Comparison of ENCODE assay signal across 8 cellular contexts in genomic region chr17:30709096-30709495, GRCh38.
A peak's percentile ranks its signal among the peaks of the same experiment; 100 is the strongest.
DNase-seq lines count a peak whose midpoint lies in the region; ATAC-seq and TF ChIP-seq lines count a peak whose summit lies in the region.
"Not testable (repeated sequence)": the region's sequence is repeated elsewhere in the genome, so short reads cannot be mapped to it uniquely, and the experiment has no call there.

No MANE protein-coding gene starts in this region.

- in situ Hi-C loops in mammary epithelial cell (cut with MboI; ENCODE audit: low sequenced_read_pairs in 2 of 2): not testable (repeated sequence)

- not testable (repeated sequence) for H4K20me1 ChIP-seq in H9 (ENCODE audit: control insufficient read depth, insufficient read depth, insufficient read length); mammary epithelial cell (ENCODE audit: insufficient read depth, low read length)

- not testable (repeated sequence) for H3K23ac ChIP-seq in H9 (ENCODE audit: insufficient read length, low read depth, low read length)

- peaks cover 18% of the 10 kb centered on the region for H3K36me3 Mint-ChIP-seq in Caco-2 (ENCODE audit: insufficient read depth, unreplicated experiment)
- H3K36me3 Mint-ChIP-seq in H9 (ENCODE audit: insufficient read depth in 1 of 3, low read depth in 3 of 3): peaks cover 0 to 27% (median 25%) of the 10 kb centered on the region in 3 experiments; a peak in 6 of 7 replicates
- not testable (repeated sequence) for H3K36me3 Mint-ChIP-seq in natural killer cell

- H2BK15ac ChIP-seq in H9 (ENCODE audit: low read depth, low read length): not testable (repeated sequence)

- H2BK120ac ChIP-seq in H9 (ENCODE audit: low read depth, low read length, poor library complexity, severe bottlenecking): not testable (repeated sequence)

- not testable (repeated sequence) for H4K8ac ChIP-seq in H9 (replicated peaks; ENCODE audit: insufficient read length, low read depth, low read length)

- CTCF ChIA-PET in Caco-2 (lab: Charles Lee): interaction anchor here (0.6 to 0.8 kb wide), 2 partner anchors 12 to 232 kb away, joined by 3 read pairs; no protein-coding TSS in a partner anchor
- CTCF ChIA-PET in mammary epithelial cell (lab: Charles Lee; ENCODE audit: low non-redundant PET): interaction anchor here (0.6 to 0.8 kb wide), 2 partner anchors 12 to 38 kb away, joined by 3 to 4 read pairs; no protein-coding TSS in a partner anchor

- not testable (repeated sequence) for H2AK5ac ChIP-seq in H9 (ENCODE audit: insufficient read length, low read length)

- not testable (repeated sequence) for H3K27me3 Mint-ChIP-seq in Caco-2 (ENCODE audit: insufficient read depth, unreplicated experiment); H9 (ENCODE audit: low read depth); natural killer cell (ENCODE audit: low read depth in 2 of 2)

- BruUV-seq in Caco-2 (replicated peaks; lab: Mats Ljungman, UMichigan); mammary epithelial cell (replicated peaks; lab: Mats Ljungman, UMichigan): not testable (repeated sequence)

- H3K4me1 Mint-ChIP-seq in Caco-2 (ENCODE audit: low read depth, unreplicated experiment) (peaks cover 21% of the 10 kb centered on the region), H9 (peaks cover 45 to 55% of the 10 kb centered on the region in 2 experiments), natural killer cell (peaks cover 36 to 62% of the 10 kb centered on the region in 2 donors)

- intact Hi-C loops in Caco-2 (cut with micrococcal nuclease; ENCODE audit: unreplicated experiment): loop anchor here (2.0 kb wide), 1 partner anchor 108 kb away; no protein-coding TSS in a partner anchor
- intact Hi-C loops in mammary epithelial cell (cut with micrococcal nuclease); Right ventricle myocardium superior (cut with DNase I); natural killer cell (cut with micrococcal nuclease); testis (cut with DNase I; ENCODE audit: low total_unique reads): not testable (repeated sequence)

- H2BK5ac ChIP-seq in H9 (ENCODE audit: insufficient read length, low read length): not testable (repeated sequence)

- H3K18ac ChIP-seq in H9 (ENCODE audit: insufficient read length, low read depth, low read length): not testable (repeated sequence)

- not testable (repeated sequence) for H3K9ac ChIP-seq in H9 (ENCODE audit: extremely low read depth, insufficient read length, low read length); mammary epithelial cell (ENCODE audit: insufficient read depth, low read length)

- H3K4ac ChIP-seq in H9 (ENCODE audit: low read depth, low read length): not testable (repeated sequence)

- H3K4me2 ChIP-seq in H9 (ENCODE audit: insufficient read depth, insufficient read length, low read length): not testable (repeated sequence)
- H3K4me2 ChIP-seq in mammary epithelial cell (ENCODE audit: insufficient read depth, low read depth, low read length): peak overlapping the region; percentile 81

- dilution Hi-C loops in mammary epithelial cell (cut with HindIII; ENCODE audit: low sequenced_read_pairs): not testable (repeated sequence)

- H3K79me2 ChIP-seq in H9 (ENCODE audit: insufficient read depth, low read length): peaks cover 35% of the 10 kb centered on the region; the same call in 1 of the 2 replicates
- peaks cover 43% of the 10 kb centered on the region for H3K79me2 ChIP-seq in mammary epithelial cell (ENCODE audit: insufficient read depth, low read length)

- H3K23me2 ChIP-seq in H9 (ENCODE audit: insufficient read length, low read depth, low read length, poor library complexity, severe bottlenecking): not testable (repeated sequence)

- H4K5ac ChIP-seq in H9 (ENCODE audit: insufficient read length, low read depth, low read length): not testable (repeated sequence)

- not testable (repeated sequence) for H3K9me3 Mint-ChIP-seq in Caco-2 (ENCODE audit: unreplicated experiment); H9; natural killer cell

- not testable (repeated sequence) for H3K27ac ChIP-seq in H9 (ENCODE audit: insufficient read length, low read depth, low read length); mammary epithelial cell (ENCODE audit: insufficient read depth, low read depth, low read length)
- H3K27ac ChIP-seq in VCaP (peak overlapping the region; percentile 96), testis (peak overlapping the region in 1 of 2 donors; percentile 65)

- peak overlapping the region; percentile 91 for H3K27ac Mint-ChIP-seq in Caco-2 (ENCODE audit: unreplicated experiment)
- H3K27ac Mint-ChIP-seq in H9: not testable (repeated sequence)
- peak overlapping the region in 1 of 2 donors; percentile 95 for H3K27ac Mint-ChIP-seq in natural killer cell

- H3K14ac ChIP-seq in H9 (ENCODE audit: insufficient read depth, low read length): not testable (repeated sequence)

- H2BK12ac ChIP-seq in H9 (ENCODE audit: insufficient read length, low read depth, low read length): not testable (repeated sequence)

- ATAC-seq in Right ventricle myocardium superior (ENCODE audit: poor library complexity): not testable (repeated sequence)
- peak; percentile 45 to 58 (median 54) for ATAC-seq in natural killer cell

- not testable (repeated sequence) for H3K79me1 ChIP-seq in H9 (ENCODE audit: insufficient read depth, low read depth, low read length, poor library complexity, severe bottlenecking)

- not testable (repeated sequence) for H2AFZ ChIP-seq in H9 (ENCODE audit: low read length)
- peak overlapping the region; percentile 91 for H2AFZ ChIP-seq in mammary epithelial cell (ENCODE audit: low read depth, low read length)

- not testable (repeated sequence) for H3K27me3 ChIP-seq in Caco-2 (replicated peaks; ENCODE audit: control insufficient read depth, insufficient read depth, low read length); H9 (ENCODE audit: insufficient read depth, low read length); mammary epithelial cell (ENCODE audit: insufficient read depth, low read length); testis

- H4K91ac ChIP-seq in H9 (ENCODE audit: insufficient read length, low read depth, low read length): not testable (repeated sequence)

- POLR2A ChIA-PET in Caco-2 (lab: Charles Lee): not testable (repeated sequence)

- TF ChIP-seq POLR2A in testis (IDR thresholded peaks at IDR 0.05): not testable (repeated sequence)

- no CpG with 5 or more reads among the region's 64 CpGs for WGBS in H9 (ENCODE audit: extremely low coverage, insufficient read length, low lambda C conversion rate)
- WGBS in mammary epithelial cell (ENCODE audit: low coverage, missing lambda C conversion rate): no CpG with 5 or more reads among the region's 64 CpGs
- 0% methylated on average over 3 of the region's 64 CpGs; no CpG with 5 or more reads in 1 of the 2 donors for WGBS in testis, 2 donors

- H3K4me3 Mint-ChIP-seq in Caco-2 (ENCODE audit: unreplicated experiment) (peak overlapping the region; percentile 87), H9 (peak overlapping the region in 1 of 2 experiments; percentile 90; a peak in 1 of 5 replicates)
- not testable (repeated sequence) for H3K4me3 Mint-ChIP-seq in natural killer cell

- not testable (repeated sequence) for H3K4me1 ChIP-seq in Caco-2; H9 (ENCODE audit: insufficient read depth, low read length); mammary epithelial cell (ENCODE audit: insufficient read depth, low read length); testis

- H3K4me3 ChIP-seq in Caco-2 (ENCODE audit: low read depth, low read length) (peak overlapping the region; percentile 80), mammary epithelial cell (replicated peaks in 1 of 3; ENCODE audit: insufficient read depth in 1 of 3, low read depth in 2 of 3, low read length in 3 of 3) (peak overlapping the region; percentile 48 to 66 (median 54)), testis (peak overlapping the region; percentile 63 to 64)

- not testable (repeated sequence) for H3T11ph ChIP-seq in H9 (ENCODE audit: low read length)

- DNase-seq in Caco-2: peak in 1 of 2 experiments; percentile 62
- peak; percentile 42 for DNase-seq in H9
- peak in 2 of 3 experiments; percentile 31 to 61 for DNase-seq in NCI-H1417 (lab: John Stamatoyannopoulos, UW)
- not testable (repeated sequence) for DNase-seq in mammary epithelial cell, testis
- peak; percentile 40 for DNase-seq in Right ventricle myocardium superior
- peak; percentile 46 for DNase-seq in natural killer cell

- not testable (repeated sequence) for TF ChIP-seq CTCF in Caco-2 (IDR thresholded peaks at IDR 0.05; ENCODE audit: insufficient read depth in 1 of 2, low read depth in 1 of 2, low read length in 1 of 2, severe bottlenecking in 1 of 2, unreplicated experiment in 1 of 2); H9 (conservative IDR thresholded peaks at IDR 0.05); VCaP (conservative IDR thresholded peaks at IDR 0.05); mammary epithelial cell (conservative IDR thresholded peaks at IDR 0.05 in 1 of 2, IDR thresholded peaks at IDR 0.05 in 1 of 2; ENCODE audit: extremely low read depth in 1 of 2, insufficient read depth in 1 of 2, low read depth in 1 of 2, low read length in 2 of 2); natural killer cell (IDR thresholded peaks at IDR 0.05); testis (IDR thresholded peaks at IDR 0.05)

- H3K9me3 ChIP-seq in Caco-2; H9 (ENCODE audit: control insufficient read depth, low read depth, low read length); mammary epithelial cell (replicated peaks; ENCODE audit: insufficient read depth, low read length); testis: not testable (repeated sequence)

- H3K56ac ChIP-seq in H9 (ENCODE audit: insufficient read length, low read depth, low read length): not testable (repeated sequence)

- not testable (repeated sequence) for H2BK20ac ChIP-seq in H9 (ENCODE audit: low read depth, low read length, poor library complexity, severe bottlenecking)

- H3K36me3 ChIP-seq in Caco-2 (ENCODE audit: control insufficient read depth, insufficient read depth, low read length); mammary epithelial cell (ENCODE audit: insufficient read depth, low read length); testis (ENCODE audit: low read depth, missing control alignments): not testable (repeated sequence)
